8 cellular contexts compared by ENCODE assay signal in genomic region chr7:66099551-66100407, GRCh38. TPM values are rescaled to one million over a fixed set of nuclear protein-coding genes. Genes with fewer than 3 reads are reported as not detected.
DNase-seq lines count a peak whose midpoint lies in the region; ATAC-seq lines count a peak whose summit lies in the region.

No MANE protein-coding gene starts in this region.

- in situ Hi-C loops in KBM-7 (cut with MboI; ENCODE audit: low pct_unique_long_range_greater_than_20kb, low sequenced_read_pairs) = no loop called here

- intact Hi-C loops in cardiac septum (cut with DNase I) = no loop called here

- peak overlapping the region; percentile 44 for H4K91ac ChIP-seq in trophoblast cell (ENCODE audit: low read depth, low read length)

- WGBS in trophoblast cell (ENCODE audit: extremely low coverage, insufficient coverage, insufficient read length) = no CpG with 5 or more reads among the region's 15 CpGs

- H3K27me3 ChIP-seq in adipocyte (replicated peaks; ENCODE audit: control insufficient read depth, insufficient read depth, low read length) = no peaks in the 10 kb centered on the region
- H3K27me3 ChIP-seq in trophoblast cell (ENCODE audit: insufficient read depth, low read length) = no peaks in the 10 kb centered on the region

- peak overlapping the region; percentile 77 for H4K8ac ChIP-seq in trophoblast cell (ENCODE audit: low read depth, low read length)

- peak overlapping the region; percentile 13 for H3K27ac ChIP-seq in trophoblast cell (ENCODE audit: low read depth, low read length)

- peaks cover 16% of the 10 kb centered on the region for H3K4me1 ChIP-seq in adipocyte (ENCODE audit: control insufficient read depth, insufficient read depth, low read length)
- H3K4me1 ChIP-seq in trophoblast cell (ENCODE audit: control insufficient read depth in 1 of 2, insufficient read depth in 2 of 2, low read length in 2 of 2) = peaks cover 0 to 5% of the 10 kb centered on the region in 2 experiments

- peak overlapping the region; percentile 18 for H4K12ac ChIP-seq in trophoblast cell (ENCODE audit: low read depth, low read length)

- peak; percentile 72 for ATAC-seq in GM21529 (IDR thresholded peaks at IDR 0.05; ENCODE audit: unreplicated experiment)
- no peak for ATAC-seq in GM18520 (IDR thresholded peaks at IDR 0.05; ENCODE audit: unreplicated experiment)

- H2AFZ ChIP-seq in trophoblast cell (ENCODE audit: insufficient read depth, low read length, poor library complexity) = peak overlapping the region; percentile 68

- H3K36me3 ChIP-seq in adipocyte (ENCODE audit: control insufficient read depth, insufficient read depth, low read length, severe bottlenecking) (no peaks in the 10 kb centered on the region), trophoblast cell (ENCODE audit: control insufficient read depth in 1 of 2, insufficient read depth in 2 of 2, low read length in 2 of 2) (no peaks in the 10 kb centered on the region)

- peak overlapping the region; percentile 12 for H3K18ac ChIP-seq in trophoblast cell (ENCODE audit: low read length)

- H3K4me2 ChIP-seq in trophoblast cell (ENCODE audit: low read length) = peak overlapping the region; percentile 51

- no peaks in the 10 kb centered on the region for H3K79me2 ChIP-seq in trophoblast cell (ENCODE audit: control insufficient read depth, insufficient read depth, low read length, poor library complexity)

- H2AK5ac ChIP-seq in trophoblast cell (ENCODE audit: low read length) = no peak overlapping the region

- H3K23ac ChIP-seq in trophoblast cell (ENCODE audit: low read length) = no peak overlapping the region

- H3K4ac ChIP-seq in trophoblast cell (ENCODE audit: low read depth, low read length) = no peak overlapping the region

- DNase-seq in DMS153 (lab: John Stamatoyannopoulos, UW) = peak; percentile 75
- peak; percentile 85 for DNase-seq in KBM-7
- DNase-seq in SHP77 treated with DMSO at 0.1 percent for 48 hours (lab: John Stamatoyannopoulos, UW) = peak; percentile 44
- DNase-seq in adipocyte (ENCODE audit: low read depth) = peak; percentile 83
- DNase-seq in cardiac septum (ENCODE audit: low spot score) = peak; percentile 80
- peak; percentile 76 to 81 for DNase-seq in trophoblast cell

- peak overlapping the region; percentile 85 for H3K9ac ChIP-seq in adipocyte (ENCODE audit: low read length)
- H3K9ac ChIP-seq in trophoblast cell (ENCODE audit: low read length) = no peak overlapping the region

- H3K14ac ChIP-seq in trophoblast cell (ENCODE audit: low read length) = peak overlapping the region; percentile 10

- H3K9me3 ChIP-seq in adipocyte (ENCODE audit: control insufficient read depth, low read length) (no peaks in the 10 kb centered on the region), trophoblast cell (ENCODE audit: insufficient read depth, low read depth, low read length) (peaks cover 2% of the 10 kb centered on the region)

- H2BK120ac ChIP-seq in trophoblast cell (ENCODE audit: insufficient read depth, low read length, poor library complexity) = no peak overlapping the region

- H2BK5ac ChIP-seq in trophoblast cell (ENCODE audit: low read depth, low read length, poor library complexity) = peak overlapping the region; percentile 7

- H2BK12ac ChIP-seq in trophoblast cell (ENCODE audit: low read length) = no peak overlapping the region

- H3K79me1 ChIP-seq in trophoblast cell (ENCODE audit: low read length) = peaks cover 5% of the 10 kb centered on the region

- H3K4me3 ChIP-seq in adipocyte (ENCODE audit: low read length) (peak overlapping the region; percentile 81), trophoblast cell (ENCODE audit: low read depth, low read length) (peak overlapping the region; percentile 55)

RNA-seq across cellular contexts. Expression of gene CRCP, which starts 14.9 kb away (rescaled TPM):
- 19.4 TPM for total RNA-seq in cardiac septum
- polyA plus RNA-seq in trophoblast cell (2013) = 12.0 and 12.2 TPM in 2 replicates

RNA-seq across cellular contexts. Expression of gene ASL, which starts 24.2 kb away (rescaled TPM):
- 11.7 TPM for total RNA-seq in cardiac septum
- polyA plus RNA-seq in trophoblast cell (2013) = 16.5 and 17.4 TPM in 2 replicates
